In genomic region chr6:11260249-11261038, GRCh38 we compare ENCODE assay signal across 25 cellular contexts. TPM values are rescaled to one million over a fixed set of nuclear protein-coding genes. Genes with fewer than 3 reads are reported as not detected.
DNase-seq lines count a peak whose midpoint lies in the region; ATAC-seq and TF ChIP-seq lines count a peak whose summit lies in the region.
"Had no signal": no experiment of that assay in that cellular context is flagged by ENCODE, and none has a peak within 500 bp of the region (broad histone marks: within the 10 kb centered on the region; RNA-seq: fewer than 3 reads in every experiment).

No MANE protein-coding gene starts in this region.

- H3K27ac Mint-ChIP-seq in CD8-positive, alpha-beta T cell = peak overlapping the region; percentile 62
- H3K27ac Mint-ChIP-seq in activated CD8-positive, alpha-beta T cell treated with anti-CD3 and anti-CD28 coated beads for 36 hours = peak overlapping the region; percentile 51
- peak overlapping the region in 5 of 6 donors; percentile 1 to 72 (median 51) for H3K27ac Mint-ChIP-seq in naive B cell
- H3K27ac Mint-ChIP-seq: activated naive CD4-positive, alpha-beta T cell treated with anti-CD3 and anti-CD28 coated beads, Interleukin-2, amount 50 U/mL, for 72 hours; IgD-negative memory B cell had no signal

- no peak for DNase-seq in activated CD4-positive, CD25-positive, alpha-beta regulatory T cell treated with anti-CD3 and anti-CD28 coated beads, Interleukin-2, amount 50 U/mL, for 72 hours
- DNase-seq in CD8-positive, alpha-beta T cell = no peak
- no peak for DNase-seq in activated CD8-positive, alpha-beta T cell treated with anti-CD3 and anti-CD28 coated beads for 36 hours
- no peak for DNase-seq in naive B cell
- DNase-seq in anterior cingulate cortex (lab: John Stamatoyannopoulos, UW) = no peak
- DNase-seq in left lobe of liver (ENCODE audit: low spot score) = no peak
- DNase-seq: central memory CD4-positive, alpha-beta T cell; dermis blood vessel endothelial cell; DMS153; hippocampal formation; left colon; NCI-H1048; NCI-H187 treated with DMSO at 0.1 percent for 48 hours; NCI-H524; nucleus accumbens; PC-9; psoas muscle; SHP77; stimulated activated naive CD4-positive, alpha-beta T cell treated with Interleukin-2 at 50 U/mL for 16 hours had no signal

- intact Hi-C loops in CD8-positive, alpha-beta T cell (cut with DNase I, micrococcal nuclease) = no loop called here
- intact Hi-C loops in activated CD8-positive, alpha-beta T cell treated with anti-CD3 and anti-CD28 coated beads for 36 hours (cut with micrococcal nuclease) = no loop called here

- H3K4me3 ChIP-seq in CD8-positive, alpha-beta T cell (ENCODE audit: low read depth, low read length) = no peak overlapping the region
- H3K4me3 ChIP-seq: PC-9, psoas muscle, vagina had no signal

- no peaks in the 10 kb centered on the region for H3K9me3 Mint-ChIP-seq in CD8-positive, alpha-beta T cell
- no peaks in the 10 kb centered on the region for H3K9me3 Mint-ChIP-seq in activated CD8-positive, alpha-beta T cell treated with anti-CD3 and anti-CD28 coated beads for 36 hours
- no peaks in the 10 kb centered on the region for H3K9me3 Mint-ChIP-seq in naive B cell
- H3K9me3 Mint-ChIP-seq: IgD-negative memory B cell had no signal

- no peaks in the 10 kb centered on the region for H3K27me3 ChIP-seq in CD8-positive, alpha-beta T cell (ENCODE audit: insufficient read depth, low read length)
- H3K27me3 ChIP-seq: vagina had no signal

- peak; percentile 26 to 42 for ATAC-seq in activated CD4-positive, CD25-positive, alpha-beta regulatory T cell treated with anti-CD3 and anti-CD28 coated beads, Interleukin-2, amount 50 U/mL, for 24 hours
- ATAC-seq in CD8-positive, alpha-beta T cell = no peak
- ATAC-seq in activated CD8-positive, alpha-beta T cell treated with anti-CD3 and anti-CD28 coated beads for 36 hours = no peak
- no peak for ATAC-seq in naive B cell (ENCODE audit: low read depth in 2 of 2)
- ATAC-seq in GM18858 (IDR thresholded peaks at IDR 0.05; ENCODE audit: unreplicated experiment) = no peak
- no peak for ATAC-seq in left lobe of liver
- ATAC-seq: left colon, psoas muscle had no signal

- peaks cover 61% of the 10 kb centered on the region for H3K4me1 Mint-ChIP-seq in CD8-positive, alpha-beta T cell (ENCODE audit: low read depth)
- H3K4me1 Mint-ChIP-seq in activated CD8-positive, alpha-beta T cell treated with anti-CD3 and anti-CD28 coated beads for 36 hours (ENCODE audit: low read depth) = peaks cover 72% of the 10 kb centered on the region
- peaks cover 33 to 64% (median 51%) of the 10 kb centered on the region in 3 donors for H3K4me1 Mint-ChIP-seq in naive B cell

- H3K4me1 ChIP-seq in CD8-positive, alpha-beta T cell (ENCODE audit: insufficient read depth, low read length) = peaks cover 32% of the 10 kb centered on the region

- TF ChIP-seq CTCF in CD8-positive, alpha-beta T cell (IDR thresholded peaks at IDR 0.05) = no peak
- no peak for TF ChIP-seq CTCF in activated CD8-positive, alpha-beta T cell treated with anti-CD3 and anti-CD28 coated beads for 36 hours (IDR thresholded peaks at IDR 0.05)

- no peaks in the 10 kb centered on the region for H3K27me3 Mint-ChIP-seq in CD8-positive, alpha-beta T cell (ENCODE audit: low read depth)
- no peaks in the 10 kb centered on the region for H3K27me3 Mint-ChIP-seq in activated CD8-positive, alpha-beta T cell treated with anti-CD3 and anti-CD28 coated beads for 36 hours
- no peaks in the 10 kb centered on the region for H3K27me3 Mint-ChIP-seq in naive B cell
- H3K27me3 Mint-ChIP-seq: IgD-negative memory B cell had no signal

- no peak overlapping the region for H3K4me3 Mint-ChIP-seq in CD8-positive, alpha-beta T cell
- no peak overlapping the region for H3K4me3 Mint-ChIP-seq in activated CD8-positive, alpha-beta T cell treated with anti-CD3 and anti-CD28 coated beads for 36 hours
- no peak overlapping the region for H3K4me3 Mint-ChIP-seq in naive B cell
- H3K4me3 Mint-ChIP-seq: IgD-negative memory B cell had no signal

- no peak overlapping the region for H3K27ac ChIP-seq in CD8-positive, alpha-beta T cell (ENCODE audit: low read depth, low read length)
- H3K27ac ChIP-seq: 22Rv1, PC-9, psoas muscle, vagina had no signal

- CTCF ChIA-PET in CD8-positive, alpha-beta T cell (lab: Charles Lee) = interaction anchor here (1.2 kb wide), 1 partner anchor 235 kb away, joined by 4 read pairs; no protein-coding TSS in a partner anchor
- CTCF ChIA-PET in activated CD8-positive, alpha-beta T cell treated with anti-CD3 and anti-CD28 coated beads for 36 hours (lab: Charles Lee) = interaction anchor here (1.0 to 2.7 kb wide), 3 partner anchors 17 to 88 kb away, joined by 3 to 13 read pairs (median 3); no protein-coding TSS in a partner anchor

- POLR2A ChIA-PET in CD8-positive, alpha-beta T cell (lab: Charles Lee) = interaction anchor here (0.5 to 1.4 kb wide), 3 partner anchors 15 to 159 kb away, joined by 3 to 4 read pairs (median 3); no protein-coding TSS in a partner anchor
- POLR2A ChIA-PET in activated CD8-positive, alpha-beta T cell treated with anti-CD3 and anti-CD28 coated beads for 36 hours (lab: Charles Lee) = interaction anchor here (0.7 to 1.4 kb wide), 3 partner anchors 8 to 148 kb away, joined by 3 to 4 read pairs (median 3); no protein-coding TSS in a partner anchor

- H3K36me3 ChIP-seq in CD8-positive, alpha-beta T cell (ENCODE audit: insufficient read depth, low read length) = no peaks in the 10 kb centered on the region
- H3K36me3 ChIP-seq: vagina had no signal

- H3K36me3 Mint-ChIP-seq in CD8-positive, alpha-beta T cell = peaks cover 12% of the 10 kb centered on the region
- H3K36me3 Mint-ChIP-seq in activated CD8-positive, alpha-beta T cell treated with anti-CD3 and anti-CD28 coated beads for 36 hours (ENCODE audit: low read depth) = peaks cover 20% of the 10 kb centered on the region
- H3K36me3 Mint-ChIP-seq in naive B cell = peaks cover 16 to 20% of the 10 kb centered on the region in 2 donors

- H3K9me3 ChIP-seq in CD8-positive, alpha-beta T cell (ENCODE audit: low read length) = no peaks in the 10 kb centered on the region
- H3K9me3 ChIP-seq: psoas muscle, vagina had no signal

RNA-seq across cellular contexts. Expression of gene NEDD9, which starts 28.0 kb away (rescaled TPM):
- 10 to 100 TPM; 41.2 to 44.2 TPM for total RNA-seq in CD8-positive, alpha-beta T cell
- total RNA-seq in activated CD8-positive, alpha-beta T cell treated with anti-CD3 and anti-CD28 coated beads for 36 hours = 10 to 100 TPM; 26.6 to 29.7 TPM
- 10 to 100 TPM; 42.0 to 80.5 (median 48.1) TPM for polyA plus RNA-seq in naive B cell (ENCODE audit: low read depth in 6 of 6)
- total RNA-seq in left lobe of liver = 11.7 TPM

Comparison
In these comparisons a context has a peak if more than half of its experiments do, and no peak if none do; other contexts are left out.
1. ATAC-seq: peak in activated CD4-positive, CD25-positive, alpha-beta regulatory T cell treated with anti-CD3 and anti-CD28 coated beads, Interleukin-2, amount 50 U/mL, for 24 hours (2 of 2); none in CD8-positive, alpha-beta T cell (single experiment), activated CD8-positive, alpha-beta T cell treated with anti-CD3 and anti-CD28 coated beads for 36 hours (single experiment), naive B cell (0 of 2), GM18858 (single experiment) and left lobe of liver (single experiment).
2. Peak in every context shown above with its lines, with median percentiles within 50 percentile points of each other: H3K27ac Mint-ChIP-seq.